In the genomic region with DNA sequence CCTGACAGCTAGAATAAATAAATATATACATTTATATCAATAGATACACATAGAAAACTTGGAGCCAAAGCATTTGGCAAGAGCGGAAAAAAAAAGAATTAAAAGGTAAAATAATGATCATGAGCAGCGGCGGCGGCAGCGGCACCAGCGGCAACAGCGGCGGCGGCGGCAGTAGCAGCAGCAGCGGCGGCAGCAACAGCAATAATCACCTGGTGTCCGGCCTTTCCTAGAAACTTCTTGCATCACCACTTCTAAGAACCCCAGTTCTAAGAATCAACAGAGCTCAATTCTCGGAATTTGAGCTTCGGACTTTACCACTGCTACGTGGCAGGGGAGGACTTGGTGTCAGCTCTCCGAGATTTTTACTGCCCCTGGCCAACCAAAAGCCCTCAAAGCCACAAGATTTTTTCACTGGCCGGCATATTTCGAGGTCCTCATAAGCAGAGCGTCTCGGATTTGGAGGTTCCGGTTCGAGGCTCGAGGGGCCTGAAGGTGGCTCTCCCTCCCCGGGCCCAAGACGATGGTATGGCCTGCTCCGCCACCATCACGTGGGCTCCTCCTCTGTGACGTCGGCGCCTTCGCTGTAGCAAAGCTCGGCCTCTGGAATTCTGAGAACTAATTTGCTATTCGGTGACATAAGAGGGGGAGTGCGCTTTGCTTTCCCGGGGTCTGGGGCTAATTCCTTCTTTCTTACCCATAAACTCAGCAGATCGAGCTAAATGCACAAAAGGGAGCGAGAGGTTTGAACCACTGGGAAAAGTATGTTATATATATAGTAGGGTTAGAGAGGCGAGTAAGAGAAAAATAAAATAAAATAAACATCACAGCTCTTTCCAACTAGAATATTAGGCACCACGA, we compare ENCODE assay signal across 8 cellular contexts. TPM values are rescaled to one million over a fixed set of nuclear protein-coding genes. Genes with fewer than 3 reads are reported as not detected.
DNase-seq lines count a peak whose midpoint lies in the region; ATAC-seq and TF ChIP-seq lines count a peak whose summit lies in the region.

A gene (minus strand): TSS at position 268 of the 858 bp plus-strand sequence. CDS start 11,775 bp downstream, outside the sequence.

- peak within 1 kb of the TSS; percentile 89 for H3K27ac Mint-ChIP-seq in Calu3 (ENCODE audit: unreplicated experiment)

- H3F3A ChIP-seq in PC-9 (ENCODE audit: insufficient read depth, low read depth), result peaks cover 21% of the 10 kb centered on the region

- no peaks in the 10 kb centered on the region for H3K9me2 ChIP-seq in PC-9 (ENCODE audit: insufficient read depth)

- no peaks in the 10 kb centered on the region for H3K27me3 ChIP-seq in PC-9 (ENCODE audit: insufficient read depth, low read depth)

- peaks cover 9% of the 10 kb centered on the region for H4K20me1 ChIP-seq in PC-9 (ENCODE audit: insufficient read depth)

- no peaks in the 10 kb centered on the region for H3K36me3 ChIP-seq in PC-9 (ENCODE audit: low read depth)

- no TSS peak for BruUV-seq in Calu3 (replicated peaks; lab: Mats Ljungman, UMichigan)
- no TSS peak for BruUV-seq in PC-9 (replicated peaks; lab: Mats Ljungman, UMichigan)

- H3K4me2 ChIP-seq in PC-9, result peak within 1 kb of the TSS; percentile 99

- H3K27ac ChIP-seq in PC-9, result peak within 1 kb of the TSS; percentile 94

- peak; percentile 93 for DNase-seq in Calu3
- DNase-seq in KBM-7, result peak; percentile 97
- peak; percentile 92 to 99 for DNase-seq in PC-9
- DNase-seq in activated T-cell treated with anti-CD3 and anti-CD28 coated beads for 48 hours (ENCODE audit: low read depth), result peak; percentile 81
- peak; percentile 98 for DNase-seq in epithelial cell of esophagus (ENCODE audit: low read depth)
- peak; percentile 91 for DNase-seq in middle frontal gyrus (ENCODE audit: extremely low spot score, low spot score)
- DNase-seq in stimulated activated CD8-positive, alpha-beta memory T cell treated with anti-CD3 and anti-CD28 coated beads, Interleukin-2, amount 100 ng/mL, for 48 hours (ENCODE audit: low read depth in 2 of 2), result peak; percentile 72 to 79

- H3K27me3 Mint-ChIP-seq in Calu3 (ENCODE audit: unreplicated experiment), result no peaks in the 10 kb centered on the region

- peak within 1 kb of the TSS; percentile 88 for H3K4me3 ChIP-seq in PC-9
- H3K4me3 ChIP-seq in epithelial cell of esophagus (ENCODE audit: low read length), result peak within 1 kb of the TSS; percentile 69

- peaks cover 54% of the 10 kb centered on the region for H3K4me1 Mint-ChIP-seq in Calu3 (ENCODE audit: low read depth, unreplicated experiment)

- CTCF ChIA-PET in Calu3 (lab: Charles Lee), result interaction anchor here (0.5 to 2.4 kb wide), 21 partner anchors 169 to 1208 kb away, joined by 3 to 9 read pairs (median 4); no protein-coding TSS in a partner anchor
- CTCF ChIA-PET in PC-9 (lab: Charles Lee), result interaction anchor here (0.6 to 1.4 kb wide), 8 partner anchors 18 to 1404 kb away, joined by 3 to 10 read pairs (median 4); a partner anchor contains a TSS

- H3K36me3 Mint-ChIP-seq in Calu3 (ENCODE audit: insufficient read depth, unreplicated experiment), result peaks cover 70% of the 10 kb centered on the region

- in situ Hi-C loops in KBM-7 (cut with MboI; ENCODE audit: low pct_unique_long_range_greater_than_20kb, low sequenced_read_pairs), result loop anchor here (25.0 kb wide), 1 partner anchor 1392 kb away; no protein-coding TSS in a partner anchor

- H3K79me2 ChIP-seq in PC-9 (ENCODE audit: low read depth), result peaks cover 67% of the 10 kb centered on the region

- H2AFZ ChIP-seq in PC-9, result peak within 1 kb of the TSS; percentile 87

- POLR2A ChIA-PET in PC-9 (lab: Charles Lee; ENCODE audit: unreplicated experiment), result interaction anchor here (0.5 to 2.5 kb wide), 29 partner anchors 10 to 1783 kb away, joined by 3 to 37 read pairs (median 4); a partner anchor contains a TSS

- H3K9me3 ChIP-seq in PC-9 (ENCODE audit: insufficient read depth, low read depth), result no peaks in the 10 kb centered on the region

- peak; percentile 75 for ATAC-seq in GM21717 (IDR thresholded peaks at IDR 0.05; ENCODE audit: unreplicated experiment)

- H3K9me3 Mint-ChIP-seq in Calu3 (ENCODE audit: low read depth, unreplicated experiment), result no peaks in the 10 kb centered on the region

- H3K4me3 Mint-ChIP-seq in Calu3 (ENCODE audit: low read depth, unreplicated experiment), result peak within 1 kb of the TSS; percentile 83

- intact Hi-C loops in Calu3 (cut with micrococcal nuclease; ENCODE audit: unreplicated experiment) (loop anchor here (1.0 to 10.0 kb wide), 7 partner anchors 167 to 819 kb away; no protein-coding TSS in a partner anchor), PC-9 (cut with micrococcal nuclease; ENCODE audit: unreplicated experiment) (loop anchor here (1.0 to 10.0 kb wide), 12 partner anchors 210 to 1203 kb away; no protein-coding TSS in a partner anchor)

- peaks cover 48% of the 10 kb centered on the region for H3K4me1 ChIP-seq in PC-9 (replicated peaks; ENCODE audit: insufficient read depth)

- TF ChIP-seq CTCF in Calu3 (IDR thresholded peaks at IDR 0.05; ENCODE audit: unreplicated experiment), result no peak
- TF ChIP-seq CTCF in PC-9 (conservative IDR thresholded peaks at IDR 0.05), result 0 out of 2 replicates have a peak, but pooled peaks have one; percentile 19
- TF ChIP-seq CTCF in epithelial cell of esophagus (IDR thresholded peaks at IDR 0.05; ENCODE audit: insufficient read depth, low read depth, low read length, missing control alignments), result no peak

RNA-seq across cellular contexts. Expression of the gene that starts here (rescaled TPM):
- total RNA-seq in Calu3 (2022) (28.3 and 35.1 TPM in 2 replicates), PC-9 (2021) (37.1 and 42.2 TPM in 2 replicates)

Comparison
In these comparisons a context has a peak if more than half of its experiments do, and no peak if none do; other contexts are left out.
1. Peak in every context shown above with its lines: DNase-seq, ATAC-seq, H3K4me3 ChIP-seq and H3K27ac ChIP-seq.